In the genomic region with DNA sequence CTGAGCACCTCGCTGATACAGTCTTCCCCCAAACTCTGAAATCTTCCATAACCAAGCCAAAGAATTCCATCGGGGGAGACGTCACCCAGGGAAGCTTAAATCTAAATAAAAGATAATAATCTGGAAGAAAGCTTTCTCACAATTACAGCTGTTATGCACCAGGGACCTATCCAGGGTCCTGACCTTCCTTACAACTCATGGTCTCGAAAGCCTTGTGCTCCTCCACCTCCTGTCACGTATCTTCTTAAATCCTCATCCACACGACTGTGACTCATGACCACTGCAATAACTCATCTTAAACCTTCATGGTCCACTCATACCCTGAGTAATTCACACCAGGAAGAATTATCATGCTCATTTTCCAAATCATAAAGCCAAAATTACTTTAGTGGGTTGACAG, we compare ENCODE assay signal across 19 cellular contexts.
DNase-seq lines count a peak whose midpoint lies in the region; ATAC-seq lines count a peak whose summit lies in the region.
"Had no signal": no experiment of that assay in that cellular context is flagged by ENCODE, and none has a peak within 500 bp of the region (broad histone marks: within the 10 kb centered on the region; RNA-seq: fewer than 3 reads in every experiment).

No MANE protein-coding gene starts in this region.

- H3K27ac Mint-ChIP-seq in activated CD8-positive, alpha-beta memory T cell treated with anti-CD3 and anti-CD28 coated beads, Interleukin-2, amount 10 ng/mL, durations not matched to agents 7 days and 5 days, result no peak overlapping the region
- H3K27ac Mint-ChIP-seq: activated naive CD4-positive, alpha-beta T cell treated with anti-CD3 and anti-CD28 coated beads, Interleukin-2, amount 10 ng/mL, durations not matched to agents 7 days and 5 days; brain had no signal

- CTCF ChIA-PET in activated CD8-positive, alpha-beta memory T cell treated with anti-CD3 and anti-CD28 coated beads, Interleukin-2, amount 10 ng/mL, durations not matched to agents 7 days and 5 days (lab: Charles Lee), result interaction anchor here (0.5 kb wide), 1 partner anchor 802 kb away, joined by 3 read pairs; no protein-coding TSS in a partner anchor

- H3K4me3 Mint-ChIP-seq in activated CD8-positive, alpha-beta memory T cell treated with anti-CD3 and anti-CD28 coated beads, Interleukin-2, amount 10 ng/mL, durations not matched to agents 7 days and 5 days, result no peak overlapping the region
- H3K4me3 Mint-ChIP-seq: activated naive CD4-positive, alpha-beta T cell treated with anti-CD3 and anti-CD28 coated beads, Interleukin-2, amount 10 ng/mL, durations not matched to agents 7 days and 5 days; brain had no signal

- no peaks in the 10 kb centered on the region for H3K27me3 Mint-ChIP-seq in activated CD8-positive, alpha-beta memory T cell treated with anti-CD3 and anti-CD28 coated beads, Interleukin-2, amount 10 ng/mL, durations not matched to agents 7 days and 5 days
- H3K27me3 Mint-ChIP-seq: activated naive CD4-positive, alpha-beta T cell treated with anti-CD3 and anti-CD28 coated beads, Interleukin-2, amount 10 ng/mL, durations not matched to agents 7 days and 5 days had no signal

- no peaks in the 10 kb centered on the region for H3K4me1 Mint-ChIP-seq in activated CD8-positive, alpha-beta memory T cell treated with anti-CD3 and anti-CD28 coated beads, Interleukin-2, amount 10 ng/mL, durations not matched to agents 7 days and 5 days
- H3K4me1 Mint-ChIP-seq: activated naive CD4-positive, alpha-beta T cell treated with anti-CD3 and anti-CD28 coated beads, Interleukin-2, amount 10 ng/mL, durations not matched to agents 7 days and 5 days had no signal

- intact Hi-C loops in sciatic nerve (cut with DNase I), result no loop called here

- no peak for ATAC-seq in activated CD8-positive, alpha-beta memory T cell treated with anti-CD3 and anti-CD28 coated beads, Interleukin-2, amount 10 ng/mL, durations not matched to agents 7 days and 5 days
- no peak for ATAC-seq in sciatic nerve
- ATAC-seq: activated CD4-positive, CD25-positive, alpha-beta regulatory T cell treated with anti-CD3 and anti-CD28 coated beads, Interleukin-2, amount 50 U/mL, for 24 hours had no signal

- H3K9me3 Mint-ChIP-seq in activated CD8-positive, alpha-beta memory T cell treated with anti-CD3 and anti-CD28 coated beads, Interleukin-2, amount 10 ng/mL, durations not matched to agents 7 days and 5 days (ENCODE audit: low read depth), result no peaks in the 10 kb centered on the region
- H3K9me3 Mint-ChIP-seq: activated naive CD4-positive, alpha-beta T cell treated with anti-CD3 and anti-CD28 coated beads, Interleukin-2, amount 10 ng/mL, durations not matched to agents 7 days and 5 days had no signal

- peak; percentile 12 for DNase-seq in AG20443 (ENCODE audit: low spot score)
- DNase-seq in M059J (ENCODE audit: low read depth), result peak; percentile 48
- DNase-seq in SK-MEL-5 (ENCODE audit: low read depth, low spot score), result peak; percentile 11
- peak; percentile 19 for DNase-seq in iPS-NIHi11 (ENCODE audit: low spot score)
- no peak for DNase-seq in activated CD8-positive, alpha-beta memory T cell treated with anti-CD3 and anti-CD28 coated beads, Interleukin-2, amount 10 ng/mL, durations not matched to agents 7 days and 5 days
- no peak for DNase-seq in GOT3 (lab: John Stamatoyannopoulos, UW)
- no peak for DNase-seq in KG1 (lab: John Stamatoyannopoulos, UW)
- DNase-seq in sciatic nerve (ENCODE audit: low spot score), result no peak
- DNase-seq: activated CD8-positive, alpha-beta memory T cell treated with anti-CD3 and anti-CD28 coated beads, Interleukin-2, amount 50 U/mL, for 4 hours; activated naive CD4-positive, alpha-beta T cell treated with anti-CD3 and anti-CD28 coated beads, Interleukin-2, amount 10 ng/mL, durations not matched to agents 7 days and 5 days; Calu3; NCI-H1436 treated with DMSO at 0.1 percent for 48 hours; NCI-H446; PC-9; sigmoid colon; stimulated activated CD4-positive, alpha-beta T cell treated with anti-CD3 and anti-CD28 coated beads, Interleukin-4, amount 100 ng/mL, for 24 hours; thyroid gland had no signal

- no peaks in the 10 kb centered on the region for H3K36me3 Mint-ChIP-seq in activated CD8-positive, alpha-beta memory T cell treated with anti-CD3 and anti-CD28 coated beads, Interleukin-2, amount 10 ng/mL, durations not matched to agents 7 days and 5 days
- H3K36me3 Mint-ChIP-seq: activated naive CD4-positive, alpha-beta T cell treated with anti-CD3 and anti-CD28 coated beads, Interleukin-2, amount 10 ng/mL, durations not matched to agents 7 days and 5 days; brain had no signal

- in situ Hi-C loops in SK-MEL-5 (cut with HindIII; ENCODE audit: low pct_unique_long_range_greater_than_20kb, low sequenced_read_pairs), result no loop called here

Comparison
In these comparisons a context has a peak if more than half of its experiments do, and no peak if none do; other contexts are left out.
1. DNase-seq: peak in AG20443 (single experiment), M059J (single experiment), SK-MEL-5 (single experiment) and iPS-NIHi11 (single experiment); none in activated CD8-positive, alpha-beta memory T cell treated with anti-CD3 and anti-CD28 coated beads, Interleukin-2, amount 10 ng/mL, durations not matched to agents 7 days and 5 days (single experiment), GOT3 (single experiment), KG1 (single experiment) and sciatic nerve (single experiment).